ENCODE assay signal across 35 cellular contexts in the genomic region with DNA sequence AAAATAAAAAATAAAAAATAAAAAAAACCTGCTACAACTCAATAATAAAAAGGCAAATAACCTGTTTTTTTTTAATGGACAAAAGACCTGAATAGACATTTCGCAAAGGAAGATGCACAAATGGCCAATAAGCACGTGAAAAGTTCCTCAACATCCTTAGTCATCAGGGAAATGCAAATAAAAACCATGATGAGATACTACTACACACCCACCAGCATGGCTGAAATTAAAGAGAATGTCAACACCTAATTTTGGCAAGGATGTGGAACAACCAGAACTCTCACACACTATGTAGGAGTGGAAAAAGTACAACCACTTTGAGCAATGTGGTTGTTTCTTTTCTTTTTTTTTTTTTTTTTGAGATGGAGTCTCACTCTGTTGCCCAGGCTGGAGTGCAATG.
"Had no signal": no experiment of that assay in that cellular context is flagged by ENCODE, and none has a peak within 500 bp of the region (broad histone marks: within the 10 kb centered on the region; RNA-seq: fewer than 3 reads in every experiment).

No MANE protein-coding gene starts in this region.

- H3K9me3 Mint-ChIP-seq: activated B cell treated with CpG ODN at 0.5 μM for 24 hours; activated CD4-positive, alpha-beta memory T cell treated with anti-CD3 and anti-CD28 coated beads, Interleukin-2, amount 10 ng/mL, durations not matched to agents 7 days and 5 days; activated naive CD4-positive, alpha-beta T cell treated with anti-CD3 and anti-CD28 coated beads, Interleukin-2, amount 50 U/mL, for 24 hours; activated T-cell treated with anti-CD3 and anti-CD28 coated beads, Interleukin-2, amount 50 U/mL, for 72 hours; activated T-helper 2 cell treated with anti-CD3 and anti-CD28 coated beads, Interferon-gamma antibody, Interleukin-2, Interleukin-4, amounts not matched to agents 10 μg/mL and 5 μg/mL and 100 μg/mL, durations not matched to agents 14 hours and 24 hours and 36 hours had no signal

- H3K27me3 Mint-ChIP-seq: activated B cell treated with CpG ODN at 0.5 μM for 24 hours; activated CD4-positive, alpha-beta memory T cell treated with anti-CD3 and anti-CD28 coated beads, Interleukin-2, amount 10 ng/mL, durations not matched to agents 7 days and 5 days; activated CD8-positive, alpha-beta memory T cell treated with anti-CD3 and anti-CD28 coated beads, Interleukin-2, amount 10 ng/mL, durations not matched to agents 7 days and 5 days; activated naive CD4-positive, alpha-beta T cell treated with anti-CD3 and anti-CD28 coated beads, Interleukin-2, amount 50 U/mL, for 24 hours had no signal

- H3K4me1 Mint-ChIP-seq: activated B cell treated with CpG ODN at 0.5 μM for 24 hours; activated CD4-positive, alpha-beta memory T cell treated with anti-CD3 and anti-CD28 coated beads, Interleukin-2, amount 10 ng/mL, durations not matched to agents 7 days and 5 days; activated naive CD4-positive, alpha-beta T cell treated with anti-CD3 and anti-CD28 coated beads, Interleukin-2, amount 50 U/mL, for 24 hours had no signal

- ATAC-seq: activated CD8-positive, alpha-beta memory T cell treated with anti-CD3 and anti-CD28 coated beads, Interleukin-2, amount 10 ng/mL, durations not matched to agents 7 days and 5 days; activated T-cell treated with anti-CD3 and anti-CD28 coated beads, Interleukin-2, amount 50 U/mL, for 72 hours had no signal

- H3K9me3 ChIP-seq: MG63 had no signal

- H3K4me2 ChIP-seq: PC-9 had no signal

- H3K27ac ChIP-seq: brain microvascular endothelial cell, PC-9, VCaP had no signal

- H2AFZ ChIP-seq: PC-9 had no signal

- H3K4me3 Mint-ChIP-seq: activated B cell treated with CpG ODN at 0.5 μM for 24 hours; activated CD4-positive, alpha-beta memory T cell treated with anti-CD3 and anti-CD28 coated beads, Interleukin-2, amount 10 ng/mL, durations not matched to agents 7 days and 5 days; activated CD8-positive, alpha-beta memory T cell treated with anti-CD3 and anti-CD28 coated beads, Interleukin-2, amount 10 ng/mL, durations not matched to agents 7 days and 5 days; activated naive CD4-positive, alpha-beta T cell treated with anti-CD3 and anti-CD28 coated beads, Interleukin-2, amount 50 U/mL, for 24 hours; activated T-cell treated with anti-CD3 and anti-CD28 coated beads, Interleukin-2, amount 50 U/mL, for 72 hours had no signal

- H3K27me3 ChIP-seq: brain microvascular endothelial cell, MG63 had no signal

- FAIRE-seq: RCC 7860 had no signal

- DNase-seq: activated B cell treated with CpG ODN at 0.5 μM for 24 hours; activated CD4-positive, alpha-beta memory T cell treated with anti-CD3 and anti-CD28 coated beads, Interleukin-2, amount 10 ng/mL, durations not matched to agents 7 days and 5 days; activated CD4-positive, alpha-beta T cell treated with anti-CD3 and anti-CD28 coated beads for 4 hours; activated CD4-positive, CD25-positive, alpha-beta regulatory T cell treated with anti-CD3 and anti-CD28 coated beads, Interleukin-2, amount 50 U/mL, for 72 hours; activated CD8-positive, alpha-beta memory T cell treated with anti-CD3 and anti-CD28 coated beads for 24 hours; activated CD8-positive, alpha-beta memory T cell treated with anti-CD3 and anti-CD28 coated beads, Interleukin-2, amount 10 ng/mL, durations not matched to agents 7 days and 5 days; activated gamma-delta T cell; activated naive CD4-positive, alpha-beta T cell treated with Interleukin-2 at 50 U/mL for 16 hours; activated T-cell treated with anti-CD3 and anti-CD28 coated beads, Interleukin-2, amount 50 U/mL, for 1 hour; activated T-cell treated with anti-CD3 and anti-CD28 coated beads, Interleukin-2, amount 50 U/mL, for 72 hours; anterior cingulate cortex; brain microvascular endothelial cell; Karpas-422; KBM-7; MG63; MV-4-11; NCI-H1092; NCI-H1436 treated with DMSO at 0.1 percent for 48 hours; NCI-H1694 treated with DMSO at 0.1 percent for 48 hours; NCI-H2029; NCI-H345; NCI-H510A; NCI-H526; NCI-H748 treated with DMSO at 0.1 percent for 48 hours; NK-92 treated with Interleukin-12 subunit alpha and Interleukin-12 subunit beta, amount 100 ng/mL, for 24 hours; PC-9; Right ventricle myocardium superior; SW 1271; T-helper 1 cell; T-helper 2 cell; T-helper 9 cell had no signal

- H3K4me3 ChIP-seq: MG63, PC-9 had no signal

- H3K27ac Mint-ChIP-seq: activated B cell treated with CpG ODN at 0.5 μM for 24 hours; activated CD4-positive, alpha-beta memory T cell treated with anti-CD3 and anti-CD28 coated beads, Interleukin-2, amount 10 ng/mL, durations not matched to agents 7 days and 5 days; activated CD8-positive, alpha-beta memory T cell treated with anti-CD3 and anti-CD28 coated beads, Interleukin-2, amount 10 ng/mL, durations not matched to agents 7 days and 5 days; activated naive CD4-positive, alpha-beta T cell treated with anti-CD3 and anti-CD28 coated beads, Interleukin-2, amount 50 U/mL, for 24 hours; activated T-cell treated with anti-CD3 and anti-CD28 coated beads, Interleukin-2, amount 50 U/mL, for 72 hours; activated T-helper 2 cell treated with anti-CD3 and anti-CD28 coated beads, Interferon-gamma antibody, Interleukin-2, Interleukin-4, amounts not matched to agents 10 μg/mL and 5 μg/mL and 100 μg/mL, durations not matched to agents 14 hours and 24 hours and 36 hours had no signal
